Comparison of ENCODE assay signal across 6 cellular contexts in the genomic region with DNA sequence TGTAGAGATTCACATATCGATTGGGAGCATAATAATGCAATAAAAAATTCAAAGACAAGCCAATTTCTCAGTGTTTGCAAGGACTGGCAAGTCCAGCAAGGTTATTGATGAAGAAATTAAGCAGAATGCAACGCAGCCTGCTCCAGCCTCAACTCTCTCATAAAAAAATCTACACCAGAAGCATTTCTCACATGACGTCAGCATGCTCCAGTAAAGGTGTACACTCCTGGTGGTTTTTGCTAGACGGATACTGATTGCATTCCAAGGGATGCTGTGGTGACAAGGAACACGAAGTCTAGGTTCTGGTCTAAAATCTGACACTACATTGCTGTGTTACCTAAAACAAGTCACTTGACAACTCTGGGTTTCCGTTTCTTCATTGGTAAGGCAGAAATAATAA.
"Had no signal": no experiment of that assay in that cellular context is flagged by ENCODE, and none has a peak within 500 bp of the region (broad histone marks: within the 10 kb centered on the region; RNA-seq: fewer than 3 reads in every experiment).

No MANE protein-coding gene starts in this region.

- H3K36me3 ChIP-seq: HAP-1 had no signal

- ATAC-seq: K562 had no signal

- H3K9me3 ChIP-seq: HAP-1 had no signal

- H3K27ac ChIP-seq: GM23248 had no signal

- FAIRE-seq: HTR-8/SVneo, K562 had no signal

- H2AFZ ChIP-seq: GM23248 had no signal

- H3K4me1 ChIP-seq: HAP-1 had no signal

- H3K4me3 ChIP-seq: GM23248, HAP-1, K562 had no signal

- DNase-seq: GM23248, GOT3, H7 had no signal

- H3K9ac ChIP-seq: GM23248 had no signal
